In the genomic region with DNA sequence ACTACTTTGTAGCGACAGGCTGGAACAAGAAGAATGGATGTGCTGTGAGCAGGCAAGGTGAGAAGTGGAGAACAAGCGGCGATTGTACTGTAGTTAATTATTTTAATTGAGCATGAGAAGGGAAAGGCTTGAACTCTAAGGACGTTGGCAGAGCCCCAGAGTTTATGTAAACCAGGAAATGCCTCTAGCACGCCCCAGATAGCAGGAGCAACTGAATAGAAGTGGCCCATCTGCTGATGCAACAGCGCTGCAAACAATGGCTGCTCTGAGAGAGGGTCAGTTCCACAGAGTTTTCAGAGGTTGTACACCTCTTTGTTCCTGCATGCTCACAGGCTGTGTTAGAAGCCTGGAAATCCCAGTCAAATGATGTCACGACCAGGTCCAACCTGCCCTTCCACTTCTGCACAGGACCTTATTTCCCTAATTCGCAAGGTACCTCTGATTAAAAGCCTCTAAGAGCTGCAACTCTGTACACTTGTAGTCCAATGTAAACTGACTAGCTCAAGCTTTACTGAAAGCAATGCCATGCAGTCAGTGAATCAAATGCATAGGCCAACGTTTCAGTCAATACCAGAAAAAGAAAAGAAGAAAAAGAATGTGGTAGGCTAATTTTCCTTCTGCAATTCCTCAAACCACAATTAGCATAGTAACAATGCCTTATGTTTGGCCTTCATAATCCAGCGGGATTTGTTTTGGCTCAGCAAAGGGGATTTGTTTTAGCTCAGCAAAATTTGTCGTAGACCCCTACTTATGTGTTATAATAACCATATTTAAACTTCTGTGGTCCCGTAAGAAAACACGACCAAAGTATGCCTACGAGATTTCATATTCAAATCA, we compare ENCODE assay signal across 8 cellular contexts.
DNase-seq lines count a peak whose midpoint lies in the region; TF ChIP-seq lines count a peak whose summit lies in the region.

No MANE protein-coding gene starts in this region.

- DNase-seq in AG10803 (ENCODE audit: low read depth) (peak; percentile 78), NCI-H1930 (lab: John Stamatoyannopoulos, UW) (peak; percentile 75 to 93), astrocyte of the spinal cord (ENCODE audit: low read depth, low spot score) (peak; percentile 75), iris pigment epithelial cell (ENCODE audit: low read depth) (peak; percentile 83), SK-N-DZ (ENCODE audit: low spot score) (no peak), GOT3 (lab: John Stamatoyannopoulos, UW) (no peak), RKO (ENCODE audit: low spot score) (no peak)
- no peak for DNase-seq in activated CD4-positive, CD25-positive, alpha-beta regulatory T cell (lab: John Stamatoyannopoulos, UW)

- no peak for TF ChIP-seq CTCF in AG10803 (conservative IDR thresholded peaks at IDR 0.05; ENCODE audit: low read length)
- TF ChIP-seq CTCF in astrocyte of the spinal cord (IDR thresholded peaks at IDR 0.05; ENCODE audit: low read depth, low read length): no peak

- in situ Hi-C loops in astrocyte of the spinal cord (cut with HindIII; ENCODE audit: low sequenced_read_pairs): no loop called here

- H3K4me3 ChIP-seq in AG10803 (ENCODE audit: low read length) (no peak overlapping the region), astrocyte of the spinal cord (ENCODE audit: low read depth, low read length) (no peak overlapping the region)

Comparison
In these comparisons a context has a peak if more than half of its experiments do, and no peak if none do; other contexts are left out.
1. DNase-seq: peak in AG10803 (single experiment), NCI-H1930 (2 of 2), astrocyte of the spinal cord (single experiment) and iris pigment epithelial cell (single experiment); none in SK-N-DZ (single experiment), activated CD4-positive, CD25-positive, alpha-beta regulatory T cell (0 of 4), GOT3 (single experiment) and RKO (single experiment).